ENCODE assay signal across 8 cellular contexts in the genomic region with DNA sequence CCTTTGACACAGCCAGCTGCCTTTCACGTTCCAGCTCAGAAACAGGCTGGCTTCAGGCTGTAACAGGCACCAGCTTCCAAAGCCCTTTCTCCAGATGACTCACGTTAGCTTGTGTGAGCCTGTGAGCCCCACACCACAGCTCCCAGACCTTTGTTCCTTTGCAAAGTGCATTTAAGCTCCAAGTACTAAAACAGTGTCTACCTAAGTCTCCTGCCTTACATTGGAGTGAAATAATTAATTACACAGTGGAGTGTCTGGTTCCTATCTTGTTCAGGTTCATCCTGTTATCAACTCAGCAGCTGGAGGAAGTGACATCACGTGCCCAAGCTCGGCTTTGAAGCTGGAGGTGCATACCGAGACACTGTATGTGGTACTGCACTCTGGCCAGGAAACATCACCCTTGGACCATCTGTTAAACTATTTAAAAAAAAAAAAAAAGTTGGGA.
A peak's percentile ranks its signal among the peaks of the same experiment; 100 is the strongest.
DNase-seq lines count a peak whose midpoint lies in the region; ATAC-seq, FAIRE-seq and TF ChIP-seq lines count a peak whose summit lies in the region.

No MANE protein-coding gene starts in this region.

- no peak for TF ChIP-seq POLR2A in GM12891 (IDR thresholded peaks at IDR 0.05; ENCODE audit: low read depth, low read length)

- no peaks in the 10 kb centered on the region for H3K9me3 ChIP-seq in CD4-positive, alpha-beta memory T cell (ENCODE audit: control insufficient read depth in 1 of 2, low read length in 2 of 2)
- H3K9me3 ChIP-seq in lung (ENCODE audit: control insufficient read depth in 2 of 2, insufficient read depth in 1 of 2, low read length in 1 of 2) = no peaks in the 10 kb centered on the region

- H3K27me3 Mint-ChIP-seq in CD4-positive, alpha-beta memory T cell = no peaks in the 10 kb centered on the region
- no peaks in the 10 kb centered on the region for H3K27me3 Mint-ChIP-seq in chondrocyte (ENCODE audit: low read depth)

- no peaks in the 10 kb centered on the region for H3K36me3 ChIP-seq in CD4-positive, alpha-beta memory T cell (ENCODE audit: insufficient read depth, low read length)
- H3K36me3 ChIP-seq in lung (ENCODE audit: control insufficient read depth in 2 of 2, insufficient read depth in 2 of 2, low read length in 2 of 2) = no peaks in the 10 kb centered on the region

- H3K27ac Mint-ChIP-seq in CD4-positive, alpha-beta memory T cell = peak overlapping the region; percentile 95 to 98 (median 96)
- peak overlapping the region; percentile 82 for H3K27ac Mint-ChIP-seq in chondrocyte (ENCODE audit: unreplicated experiment)

- no peak for FAIRE-seq in GM12891 (lab: Jason Lieb, UNC)

- peaks cover 60 to 78% (median 69%) of the 10 kb centered on the region in 4 donors for H3K4me1 Mint-ChIP-seq in CD4-positive, alpha-beta memory T cell
- peaks cover 36% of the 10 kb centered on the region for H3K4me1 Mint-ChIP-seq in chondrocyte (ENCODE audit: low read depth)

- intact Hi-C loops in CD4-positive, alpha-beta memory T cell (cut with micrococcal nuclease) = no loop called here

- 19 to 28% methylated on average over 5 of the region's 5 CpGs for WGBS in lung, 2 donors

- TF ChIP-seq CTCF in chondrocyte (IDR thresholded peaks at IDR 0.05) (no peak), lung (IDR thresholded peaks at IDR 0.05; ENCODE audit: control extremely low read depth, extremely low read depth) (no peak)

- POLR2A ChIA-PET in CD4-positive, alpha-beta memory T cell (lab: Charles Lee; ENCODE audit: partially characterized antibody) = interaction anchor here (0.7 to 5.2 kb wide), 18 partner anchors 12 to 586 kb away, joined by 3 to 36 read pairs (median 6); a partner anchor contains a TSS

- H3K9me3 Mint-ChIP-seq in CD4-positive, alpha-beta memory T cell = no peaks in the 10 kb centered on the region
- no peaks in the 10 kb centered on the region for H3K9me3 Mint-ChIP-seq in chondrocyte (ENCODE audit: low read depth)

- H3K4me3 Mint-ChIP-seq in CD4-positive, alpha-beta memory T cell = peak overlapping the region; percentile 11 to 90 (median 83)
- no peak overlapping the region for H3K4me3 Mint-ChIP-seq in chondrocyte (ENCODE audit: unreplicated experiment)

- DNase-seq in CD4-positive, alpha-beta memory T cell = peak; percentile 70 to 88 (median 75)
- peak; percentile 4 to 67 (median 54) for DNase-seq in activated CD4-positive, CD25-positive, alpha-beta regulatory T cell (lab: John Stamatoyannopoulos, UW)
- DNase-seq in chondrocyte (ENCODE audit: low spot score) = no peak
- DNase-seq in lung (ENCODE audit: low spot score) = no peak
- DNase-seq in stimulated activated CD4-positive, alpha-beta T cell treated with anti-CD3 and anti-CD28 coated beads, Interleukin-4, amount 100 ng/mL, for 48 hours (ENCODE audit: low read depth in 2 of 2) = peak; percentile 40 to 49
- DNase-seq in NCI-H1436 treated with DMSO at 0.1 percent for 48 hours (lab: John Stamatoyannopoulos, UW) = no peak
- no peak for DNase-seq in GM12891 (ENCODE audit: insufficient read length, low spot score)

- H3K27me3 ChIP-seq in CD4-positive, alpha-beta memory T cell (ENCODE audit: insufficient read depth, low read length) = no peaks in the 10 kb centered on the region
- H3K27me3 ChIP-seq in lung (ENCODE audit: control insufficient read depth, insufficient read depth) = no peaks in the 10 kb centered on the region

- H3K4me3 ChIP-seq in CD4-positive, alpha-beta memory T cell (ENCODE audit: low read length in 2 of 2) = peak overlapping the region in 1 of 2 donors; percentile 37
- H3K4me3 ChIP-seq in lung = no peak overlapping the region

- CTCF ChIA-PET in CD4-positive, alpha-beta memory T cell (lab: Charles Lee; ENCODE audit: partially characterized antibody) = interaction anchor here (0.7 to 3.3 kb wide), 17 partner anchors 10 to 587 kb away, joined by 3 to 11 read pairs (median 4); no protein-coding TSS in a partner anchor

- H3K4me1 ChIP-seq in CD4-positive, alpha-beta memory T cell (ENCODE audit: insufficient read depth, low read length) = peaks cover 68% of the 10 kb centered on the region
- peaks cover 3 to 10% of the 10 kb centered on the region in 2 donors for H3K4me1 ChIP-seq in lung (ENCODE audit: control insufficient read depth in 2 of 2, insufficient read depth in 2 of 2, low read length in 2 of 2)

- peaks cover 0 to 3% of the 10 kb centered on the region in 2 donors for H3K36me3 Mint-ChIP-seq in CD4-positive, alpha-beta memory T cell
- no peaks in the 10 kb centered on the region for H3K36me3 Mint-ChIP-seq in chondrocyte (ENCODE audit: low read depth)

- peak overlapping the region; percentile 56 for H3K27ac ChIP-seq in CD4-positive, alpha-beta memory T cell (ENCODE audit: low read depth, low read length)
- peak overlapping the region; percentile 51 to 62 for H3K27ac ChIP-seq in lung (ENCODE audit: low read depth in 1 of 2, low read length in 1 of 2)

- ATAC-seq in HG03064 (IDR thresholded peaks at IDR 0.05; ENCODE audit: low read depth, unreplicated experiment) (peak; percentile 59), lung (ENCODE audit: insufficient read depth, low FRiP score) (no peak)

TF ChIP-seq in GM12891, 5 proteins besides CTCF, POLR2A, EP300 and RAD21:
- TF ChIP-seq PAX5 (IDR thresholded peaks at IDR 0.05; ENCODE audit: insufficient read depth, low read length, severe bottlenecking) = no peak
- no peak for TF ChIP-seq POLR2AphosphoS5 (IDR thresholded peaks at IDR 0.05; ENCODE audit: low read depth, low read length)
- no peak for TF ChIP-seq TAF1 (IDR thresholded peaks at IDR 0.05; ENCODE audit: low read depth, low read length)
- TF ChIP-seq SPI1 (IDR thresholded peaks at IDR 0.05; ENCODE audit: low read depth, low read length) = no peak
- TF ChIP-seq POU2F2 (IDR thresholded peaks at IDR 0.05; ENCODE audit: low read depth, low read length) = no peak

Comparison
In these comparisons a context has a peak if more than half of its experiments do, and no peak if none do; other contexts are left out.
1. DNase-seq: peak in CD4-positive, alpha-beta memory T cell (5 of 5), activated CD4-positive, CD25-positive, alpha-beta regulatory T cell (4 of 4) and stimulated activated CD4-positive, alpha-beta T cell treated with anti-CD3 and anti-CD28 coated beads, Interleukin-4, amount 100 ng/mL, for 48 hours (2 of 2); none in chondrocyte (single experiment), lung (single experiment), NCI-H1436 treated with DMSO at 0.1 percent for 48 hours (single experiment) and GM12891 (single experiment).